In genomic region chr6:103101267-103101666, GRCh38 we compare ENCODE assay signal across 34 cellular contexts.
A peak's percentile ranks its signal among the peaks of the same experiment; 100 is the strongest.
DNase-seq lines count a peak whose midpoint lies in the region; ATAC-seq, FAIRE-seq and TF ChIP-seq lines count a peak whose summit lies in the region.
"Had no signal": no experiment of that assay in that cellular context is flagged by ENCODE, and none has a peak within 500 bp of the region (broad histone marks: within the 10 kb centered on the region; RNA-seq: fewer than 3 reads in every experiment).

No MANE protein-coding gene starts in this region.

- intact Hi-C loops in GM12878 (cut with micrococcal nuclease; ENCODE audit: unreplicated experiment): no loop called here
- intact Hi-C loops in pancreas (cut with DNase I): no loop called here

- TF ChIP-seq CTCF in GM12878 (IDR thresholded peaks at IDR 0.05 in 2 of 3, conservative IDR thresholded peaks at IDR 0.05 in 1 of 3; ENCODE audit: control insufficient read depth in 2 of 3, extremely low read depth in 1 of 3, insufficient read depth in 1 of 3, low read depth in 3 of 3, low read length in 3 of 3): no peak
- TF ChIP-seq CTCF in pancreas (IDR thresholded peaks at IDR 0.05): no peak

- H3K36me3 ChIP-seq in GM12878 (ENCODE audit: control insufficient read depth in 2 of 2, insufficient read depth in 2 of 2, low read length in 1 of 2) (no peaks in the 10 kb centered on the region), pancreas (no peaks in the 10 kb centered on the region)
- H3K36me3 ChIP-seq: BE2C; BLaER1; BLaER1 treated with 17β-estradiol and CSF1 and Interleukin-3, amounts not matched to agents 10 nM and 100 nM had no signal

- H3K79me2 ChIP-seq in GM12878 (ENCODE audit: control insufficient read depth, insufficient read depth, low read length): no peaks in the 10 kb centered on the region

- BruUV-seq in GM12878 (replicated peaks; lab: Mats Ljungman, UMichigan): no TSS peak

- H3K9me3 Mint-ChIP-seq in activated CD8-positive, alpha-beta memory T cell treated with anti-CD3 and anti-CD28 coated beads, Interleukin-2, amount 10 ng/mL, durations not matched to agents 7 days and 5 days (ENCODE audit: low read depth): peaks cover 3% of the 10 kb centered on the region

- H3K4me2 ChIP-seq in GM12878 (ENCODE audit: control insufficient read depth, insufficient read depth): no peak overlapping the region
- H3K4me2 ChIP-seq: A549; BLaER1; BLaER1 treated with 17β-estradiol and CSF1 and Interleukin-3, amounts not matched to agents 10 nM and 100 nM had no signal

- ATAC-seq in GM18867 (IDR thresholded peaks at IDR 0.05; ENCODE audit: unreplicated experiment): peak; percentile 73
- ATAC-seq in GM12878: no peak
- ATAC-seq in pancreas: no peak
- ATAC-seq in HG03439 (IDR thresholded peaks at IDR 0.05; ENCODE audit: unreplicated experiment): no peak
- no peak for ATAC-seq in activated CD8-positive, alpha-beta memory T cell treated with anti-CD3 and anti-CD28 coated beads, Interleukin-2, amount 10 ng/mL, durations not matched to agents 7 days and 5 days
- ATAC-seq: A549; CD8-positive, alpha-beta T cell had no signal

- H3K9ac ChIP-seq in GM12878 (ENCODE audit: control insufficient read depth, insufficient read depth, low read length): no peak overlapping the region
- H3K9ac ChIP-seq: BLaER1; BLaER1 treated with 17β-estradiol and CSF1 and Interleukin-3, amounts not matched to agents 10 nM and 100 nM had no signal

- H3K9me3 ChIP-seq in GM12878 (replicated peaks; ENCODE audit: control insufficient read depth, insufficient read depth, low read length) (no peaks in the 10 kb centered on the region), pancreas (no peaks in the 10 kb centered on the region)
- H3K9me3 ChIP-seq: A549; BE2C; BLaER1; BLaER1 treated with 17β-estradiol and CSF1 and Interleukin-3, amounts not matched to agents 10 nM and 100 nM had no signal

- H3K4me1 Mint-ChIP-seq in activated CD8-positive, alpha-beta memory T cell treated with anti-CD3 and anti-CD28 coated beads, Interleukin-2, amount 10 ng/mL, durations not matched to agents 7 days and 5 days: no peaks in the 10 kb centered on the region
- H3K4me1 Mint-ChIP-seq: B cell; CD14-positive monocyte; CD4-positive, alpha-beta memory T cell; CD4-positive, CD25-positive, alpha-beta regulatory T cell; CD8-positive, alpha-beta memory T cell had no signal

- no peaks in the 10 kb centered on the region for H3K4me1 ChIP-seq in GM12878 (ENCODE audit: control insufficient read depth, insufficient read depth, low read length)
- H3K4me1 ChIP-seq in pancreas: no peaks in the 10 kb centered on the region
- H3K4me1 ChIP-seq: A549; BE2C; BLaER1; BLaER1 treated with 17β-estradiol and CSF1 and Interleukin-3, amounts not matched to agents 10 nM and 100 nM; Caco-2 had no signal

- WGBS in GM12878 (ENCODE audit: insufficient coverage, insufficient replicate concordance, low lambda C conversion rate, missing lambda C conversion rate): 50% methylated on average over 1 of the region's 1 CpG
- 77 to 90% methylated on average over 1 of the region's 1 CpG for WGBS in pancreas, 2 donors

- H3K4me3 ChIP-seq in GM12878 (no peak overlapping the region), pancreas (no peak overlapping the region)
- H3K4me3 ChIP-seq: A549; BLaER1; BLaER1 treated with 17β-estradiol and CSF1 and Interleukin-3, amounts not matched to agents 10 nM and 100 nM had no signal

- H3K27ac ChIP-seq in GM12878 (ENCODE audit: control insufficient read depth, insufficient read depth): no peak overlapping the region
- no peak overlapping the region for H3K27ac ChIP-seq in pancreas
- H3K27ac ChIP-seq: 22Rv1; A549; BLaER1; BLaER1 treated with 17β-estradiol and CSF1 and Interleukin-3, amounts not matched to agents 10 nM and 100 nM; C4-2B had no signal

- no peak for FAIRE-seq in GM12878 (lab: Jason Lieb, UNC)
- FAIRE-seq in pancreas (lab: Jason Lieb, UNC): peak; percentile 23
- FAIRE-seq: A549, D721Med had no signal

- CTCF ChIA-PET in GM12878 (lab: Yijun Ruan, JAX): interaction anchor here (0.9 to 1.1 kb wide), 2 partner anchors 19 to 21 kb away, joined by 3 to 4 read pairs; no protein-coding TSS in a partner anchor
- CTCF ChIA-PET in activated CD8-positive, alpha-beta memory T cell treated with anti-CD3 and anti-CD28 coated beads, Interleukin-2, amount 10 ng/mL, durations not matched to agents 7 days and 5 days (lab: Charles Lee): no interaction called here

- no peak for TF ChIP-seq RAD21 in GM12878 (IDR thresholded peaks at IDR 0.05; ENCODE audit: insufficient read depth, low read depth, low read length)

- no peaks in the 10 kb centered on the region for H3K27me3 ChIP-seq in GM12878 (replicated peaks in 1 of 2; ENCODE audit: control insufficient read depth in 2 of 2, insufficient read depth in 2 of 2, low read length in 1 of 2)
- no peaks in the 10 kb centered on the region for H3K27me3 ChIP-seq in pancreas
- H3K27me3 ChIP-seq: BE2C; BLaER1; BLaER1 treated with 17β-estradiol and CSF1 and Interleukin-3, amounts not matched to agents 10 nM and 100 nM had no signal

- H4K20me1 ChIP-seq in GM12878 (ENCODE audit: control insufficient read depth, insufficient read depth): no peaks in the 10 kb centered on the region
- H4K20me1 ChIP-seq: BLaER1; BLaER1 treated with 17β-estradiol and CSF1 and Interleukin-3, amounts not matched to agents 10 nM and 100 nM had no signal

- POLR2A ChIA-PET in GM12878 (lab: Charles Lee): interaction anchor here (0.6 kb wide), 1 partner anchor 28 kb away, joined by 3 read pairs; no protein-coding TSS in a partner anchor

- TF ChIP-seq POLR2A in GM12878 (IDR thresholded peaks at IDR 0.05; ENCODE audit: low read depth, low read length): no peak

- no peak for TF ChIP-seq EP300 in GM12878 (IDR thresholded peaks at IDR 0.05; ENCODE audit: borderline replicate concordance in 1 of 2, control insufficient read depth in 1 of 2, low read depth in 2 of 2, low read length in 2 of 2)

- H3K27me3 Mint-ChIP-seq in activated CD8-positive, alpha-beta memory T cell treated with anti-CD3 and anti-CD28 coated beads, Interleukin-2, amount 10 ng/mL, durations not matched to agents 7 days and 5 days: no peaks in the 10 kb centered on the region
- H3K27me3 Mint-ChIP-seq: B cell; CD4-positive, alpha-beta memory T cell; CD4-positive, alpha-beta T cell; CD4-positive, CD25-positive, alpha-beta regulatory T cell; CD8-positive, alpha-beta memory T cell had no signal

- RAD21 ChIA-PET in GM12878 (lab: Charles Lee; ENCODE audit: unreplicated experiment): interaction anchor here (0.6 kb wide), 1 partner anchor 15 kb away, joined by 3 read pairs; no protein-coding TSS in a partner anchor

- DNase-seq in GM12878 (ENCODE audit: low read depth, low spot score) (no peak), pancreas (no peak), NCI-H524 (lab: John Stamatoyannopoulos, UW) (no peak)
- no peak for DNase-seq in activated CD8-positive, alpha-beta memory T cell treated with anti-CD3 and anti-CD28 coated beads, Interleukin-2, amount 10 ng/mL, durations not matched to agents 7 days and 5 days
- DNase-seq: 8988T; ACHN; AML-193; BE2C; C1 segment of cervical spinal cord; Caco-2; Calu3; CD4-positive, alpha-beta memory T cell; CD4-positive, alpha-beta T cell; CD4-positive, CD25-positive, alpha-beta regulatory T cell; CD8-positive, alpha-beta memory T cell; CD8-positive, alpha-beta T cell; COR-L47; DMS 273 treated with DMSO at 0.1 percent for 48 hours; DMS153; DMS53; DMS79; DMS79 treated with DMSO at 0.1 percent for 48 hours; DND-41; EL had no signal

- H3K36me3 Mint-ChIP-seq in activated CD8-positive, alpha-beta memory T cell treated with anti-CD3 and anti-CD28 coated beads, Interleukin-2, amount 10 ng/mL, durations not matched to agents 7 days and 5 days: no peaks in the 10 kb centered on the region
- H3K36me3 Mint-ChIP-seq: CD14-positive monocyte; CD4-positive, alpha-beta memory T cell; CD4-positive, CD25-positive, alpha-beta regulatory T cell; CD8-positive, alpha-beta memory T cell; CD8-positive, alpha-beta T cell had no signal

- in situ Hi-C loops in GM12878 (cut with MboI): no loop called here

- no peak overlapping the region for H3K27ac Mint-ChIP-seq in activated CD8-positive, alpha-beta memory T cell treated with anti-CD3 and anti-CD28 coated beads, Interleukin-2, amount 10 ng/mL, durations not matched to agents 7 days and 5 days
- H3K27ac Mint-ChIP-seq: B cell; CD14-positive monocyte; CD4-positive, alpha-beta memory T cell; CD4-positive, alpha-beta T cell; CD4-positive, CD25-positive, alpha-beta regulatory T cell; CD8-positive, alpha-beta memory T cell; CD8-positive, alpha-beta T cell had no signal

- SMC1A ChIA-PET in GM12878 (lab: Charles Lee; ENCODE audit: uncharacterized antibody, unreplicated experiment): interaction anchor here (1.2 kb wide), 1 partner anchor 21 kb away, joined by 4 read pairs; no protein-coding TSS in a partner anchor

- no peak overlapping the region for H3K4me3 Mint-ChIP-seq in activated CD8-positive, alpha-beta memory T cell treated with anti-CD3 and anti-CD28 coated beads, Interleukin-2, amount 10 ng/mL, durations not matched to agents 7 days and 5 days
- H3K4me3 Mint-ChIP-seq: B cell; CD14-positive monocyte; CD4-positive, alpha-beta memory T cell; CD4-positive, alpha-beta T cell; CD4-positive, CD25-positive, alpha-beta regulatory T cell; CD8-positive, alpha-beta memory T cell; CD8-positive, alpha-beta T cell had no signal

- no peak overlapping the region for H2AFZ ChIP-seq in GM12878 (ENCODE audit: control insufficient read depth, low read depth, low read length)

TF ChIP-seq in GM12878, 131 proteins besides CTCF, POLR2A, EP300 and RAD21 (continues in another document):
- TF ChIP-seq CREB1 (IDR thresholded peaks at IDR 0.05; ENCODE audit: low read depth) (no peak), ZZZ3 (IDR thresholded peaks at IDR 0.05; ENCODE audit: control insufficient read depth, insufficient read length, low read depth) (no peak), NFXL1 (IDR thresholded peaks at IDR 0.05; ENCODE audit: borderline replicate concordance) (no peak), CEBPB (IDR thresholded peaks at IDR 0.05; ENCODE audit: borderline replicate concordance in 1 of 2, low read depth in 2 of 2, low read length in 2 of 2) (no peak), MTA3 (IDR thresholded peaks at IDR 0.05; ENCODE audit: borderline replicate concordance, low read length) (no peak), RBBP5 (conservative IDR thresholded peaks at IDR 0.05) (no peak), RCOR1 (conservative IDR thresholded peaks at IDR 0.05; ENCODE audit: low read depth, low read length) (no peak), PKNOX1 (IDR thresholded peaks at IDR 0.05) (peak; percentile 15; the same call in 1 of the 2 replicates), POLR2AphosphoS5 (IDR thresholded peaks at IDR 0.05; ENCODE audit: low read length) (no peak)
